9 cellular contexts compared by ENCODE assay signal in genomic region chr4:139950568-139950967, GRCh38.
DNase-seq lines count a peak whose midpoint lies in the region; ATAC-seq and TF ChIP-seq lines count a peak whose summit lies in the region.
"Had no signal": no experiment of that assay in that cellular context is flagged by ENCODE, and none has a peak within 500 bp of the region (broad histone marks: within the 10 kb centered on the region; RNA-seq: fewer than 3 reads in every experiment).

No MANE protein-coding gene starts in this region.

- H3K27me3 ChIP-seq in gastroesophageal sphincter = no peaks in the 10 kb centered on the region
- H3K27me3 ChIP-seq in ascending aorta = no peaks in the 10 kb centered on the region

- TF ChIP-seq EP300 in gastroesophageal sphincter (IDR thresholded peaks at IDR 0.05) = no peak

- 88% methylated on average over 2 to 5 of the region's 5 CpGs for WGBS in gastroesophageal sphincter (ENCODE audit: low coverage in 1 of 2), 2 donors

- DNase-seq in AG10803 (ENCODE audit: low read depth) (peak; percentile 83), inferior parietal cortex (ENCODE audit: extremely low spot score) (no peak), ascending aorta (ENCODE audit: low spot score in 2 of 2) (no peak)
- DNase-seq in activated CD4-positive, alpha-beta memory T cell treated with anti-CD3 and anti-CD28 coated beads, Interleukin-2, amount 10 ng/mL, durations not matched to agents 7 days and 5 days = peak; percentile 64
- DNase-seq in stimulated activated CD4-positive, alpha-beta T cell treated with anti-CD3 and anti-CD28 coated beads, TNF-alpha, amount 100 ng/mL, for 48 hours (ENCODE audit: low read depth in 3 of 3) = peak in 2 of 3 donors; percentile 14 to 15

- H3K9me3 Mint-ChIP-seq in activated CD4-positive, alpha-beta memory T cell treated with anti-CD3 and anti-CD28 coated beads, Interleukin-2, amount 10 ng/mL, durations not matched to agents 7 days and 5 days = peaks cover 3% of the 10 kb centered on the region

- POLR2A ChIA-PET in activated CD4-positive, alpha-beta memory T cell treated with anti-CD3 and anti-CD28 coated beads, Interleukin-2, amount 10 ng/mL, durations not matched to agents 7 days and 5 days (lab: Charles Lee) = interaction anchor here (0.9 to 1.8 kb wide), 9 partner anchors 10 to 423 kb away, joined by 3 to 5 read pairs (median 4); partner anchors contain the start of gene SCOC

- H3K27ac ChIP-seq in gastroesophageal sphincter (no peak overlapping the region), ascending aorta (no peak overlapping the region)

- peak overlapping the region; percentile 87 for H3K27ac Mint-ChIP-seq in activated CD4-positive, alpha-beta memory T cell treated with anti-CD3 and anti-CD28 coated beads, Interleukin-2, amount 10 ng/mL, durations not matched to agents 7 days and 5 days

- H3K4me1 Mint-ChIP-seq in activated CD4-positive, alpha-beta memory T cell treated with anti-CD3 and anti-CD28 coated beads, Interleukin-2, amount 10 ng/mL, durations not matched to agents 7 days and 5 days = peaks cover 35% of the 10 kb centered on the region

- TF ChIP-seq CTCF in AG10803 (conservative IDR thresholded peaks at IDR 0.05; ENCODE audit: low read length) (no peak), gastroesophageal sphincter (IDR thresholded peaks at IDR 0.05) (no peak), ascending aorta (IDR thresholded peaks at IDR 0.05) (no peak)

- H3K4me1 ChIP-seq in gastroesophageal sphincter (peaks cover 0 to 25% (median 7%) of the 10 kb centered on the region in 3 donors), ascending aorta (peaks cover 0 to 5% of the 10 kb centered on the region in 2 donors)

- intact Hi-C loops in ascending aorta (cut with DNase I) = no loop called here

- peak overlapping the region; percentile 37 for H3K4me3 Mint-ChIP-seq in activated CD4-positive, alpha-beta memory T cell treated with anti-CD3 and anti-CD28 coated beads, Interleukin-2, amount 10 ng/mL, durations not matched to agents 7 days and 5 days
- H3K4me3 Mint-ChIP-seq: brain had no signal

- TF ChIP-seq POLR2A in gastroesophageal sphincter (IDR thresholded peaks at IDR 0.05) = no peak

- H3K4me3 ChIP-seq in AG10803 (ENCODE audit: low read length) (no peak overlapping the region), gastroesophageal sphincter (no peak overlapping the region), ascending aorta (no peak overlapping the region)

- H3K27me3 Mint-ChIP-seq in activated CD4-positive, alpha-beta memory T cell treated with anti-CD3 and anti-CD28 coated beads, Interleukin-2, amount 10 ng/mL, durations not matched to agents 7 days and 5 days = peaks cover 20% of the 10 kb centered on the region
- H3K27me3 Mint-ChIP-seq: brain had no signal

- no peaks in the 10 kb centered on the region for H3K36me3 ChIP-seq in gastroesophageal sphincter
- H3K36me3 ChIP-seq in ascending aorta = no peaks in the 10 kb centered on the region

- CTCF ChIA-PET in activated CD4-positive, alpha-beta memory T cell treated with anti-CD3 and anti-CD28 coated beads, Interleukin-2, amount 10 ng/mL, durations not matched to agents 7 days and 5 days (lab: Charles Lee) = interaction anchor here (1.1 to 1.4 kb wide), 2 partner anchors 9 to 303 kb away, joined by 3 to 4 read pairs; no protein-coding TSS in a partner anchor

- H3K9me3 ChIP-seq in gastroesophageal sphincter = no peaks in the 10 kb centered on the region
- no peaks in the 10 kb centered on the region for H3K9me3 ChIP-seq in ascending aorta

- ATAC-seq in GM19043 (IDR thresholded peaks at IDR 0.05; ENCODE audit: low read depth, unreplicated experiment) (peak; percentile 91), HG03135 (IDR thresholded peaks at IDR 0.05; ENCODE audit: unreplicated experiment) (peak; percentile 95), gastroesophageal sphincter (no peak)

- H3K36me3 Mint-ChIP-seq in activated CD4-positive, alpha-beta memory T cell treated with anti-CD3 and anti-CD28 coated beads, Interleukin-2, amount 10 ng/mL, durations not matched to agents 7 days and 5 days (ENCODE audit: low read depth) = peaks cover 9% of the 10 kb centered on the region
- H3K36me3 Mint-ChIP-seq: brain had no signal

Comparison
In these comparisons a context has a peak if more than half of its experiments do, and no peak if none do; other contexts are left out.
1. DNase-seq: peak in AG10803 (single experiment), activated CD4-positive, alpha-beta memory T cell treated with anti-CD3 and anti-CD28 coated beads, Interleukin-2, amount 10 ng/mL, durations not matched to agents 7 days and 5 days (single experiment) and stimulated activated CD4-positive, alpha-beta T cell treated with anti-CD3 and anti-CD28 coated beads, TNF-alpha, amount 100 ng/mL, for 48 hours (2 of 3); none in inferior parietal cortex (single experiment) and ascending aorta (0 of 2).